In genomic region chr1:47990286-47990685, GRCh38 we compare ENCODE assay signal across 38 cellular contexts. TPM values are rescaled to one million over a fixed set of nuclear protein-coding genes. Genes with fewer than 3 reads are reported as not detected.
"Had no signal": no experiment of that assay in that cellular context is flagged by ENCODE, and none has a peak within 500 bp of the region (broad histone marks: within the 10 kb centered on the region; RNA-seq: fewer than 3 reads in every experiment).

No MANE protein-coding gene starts in this region.

- H3K36me3 Mint-ChIP-seq: activated naive CD4-positive, alpha-beta T cell treated with anti-CD3 and anti-CD28 coated beads, Interleukin-2, amount 10 ng/mL, durations not matched to agents 7 days and 5 days; activated naive CD4-positive, alpha-beta T cell treated with anti-CD3 and anti-CD28 coated beads, Interleukin-2, amount 50 U/mL, for 24 hours; activated naive CD4-positive, alpha-beta T cell treated with anti-CD3 and anti-CD28 coated beads, Interleukin-2, amount 50 U/mL, for 72 hours; activated naive CD8-positive, alpha-beta T cell; activated naive CD8-positive, alpha-beta T cell treated with anti-CD3 and anti-CD28 coated beads for 36 hours; activated naive CD8-positive, alpha-beta T cell treated with anti-CD3 and anti-CD28 coated beads, Interleukin-2, amount 10 ng/mL, durations not matched to agents 7 days and 5 days; brain had no signal

- H3K9me3 ChIP-seq: adrenal gland, ascending aorta, body of pancreas, breast epithelium had no signal

- H3K36me3 ChIP-seq: adrenal gland, ascending aorta, brain microvascular endothelial cell, breast epithelium, cardiac muscle cell had no signal

- H3K4me1 Mint-ChIP-seq: activated naive CD4-positive, alpha-beta T cell treated with anti-CD3 and anti-CD28 coated beads, Interleukin-2, amount 10 ng/mL, durations not matched to agents 7 days and 5 days; activated naive CD4-positive, alpha-beta T cell treated with anti-CD3 and anti-CD28 coated beads, Interleukin-2, amount 50 U/mL, for 24 hours; activated naive CD8-positive, alpha-beta T cell treated with anti-CD3 and anti-CD28 coated beads for 36 hours; activated naive CD8-positive, alpha-beta T cell treated with anti-CD3 and anti-CD28 coated beads, Interleukin-2, amount 10 ng/mL, durations not matched to agents 7 days and 5 days; activated naive CD8-positive, alpha-beta T cell treated with anti-CD3 and anti-CD28 coated beads, Interleukin-2, amount 50 U/mL, for 24 hours; activated T-helper 17 cell treated with anti-CD3 and anti-CD28 coated beads, Interleukin-2, amount 50 U/mL, for 72 hours; central memory CD8-positive, alpha-beta T cell had no signal

- H3K9me3 Mint-ChIP-seq: activated naive CD4-positive, alpha-beta T cell treated with anti-CD3 and anti-CD28 coated beads for 36 hours; activated naive CD4-positive, alpha-beta T cell treated with anti-CD3 and anti-CD28 coated beads, Interleukin-2, amount 10 ng/mL, durations not matched to agents 7 days and 5 days; activated naive CD4-positive, alpha-beta T cell treated with anti-CD3 and anti-CD28 coated beads, Interleukin-2, amount 50 U/mL, for 24 hours; activated naive CD4-positive, alpha-beta T cell treated with anti-CD3 and anti-CD28 coated beads, Interleukin-2, amount 50 U/mL, for 72 hours; activated naive CD8-positive, alpha-beta T cell treated with anti-CD3 and anti-CD28 coated beads for 36 hours; activated naive CD8-positive, alpha-beta T cell treated with anti-CD3 and anti-CD28 coated beads, Interleukin-2, amount 10 ng/mL, durations not matched to agents 7 days and 5 days; activated naive CD8-positive, alpha-beta T cell treated with anti-CD3 and anti-CD28 coated beads, Interleukin-2, amount 50 U/mL, for 24 hours; activated T-cell treated with anti-CD3 and anti-CD28 coated beads, Interleukin-2, amount 50 U/mL, for 24 hours; activated T-cell treated with anti-CD3 and anti-CD28 coated beads, Interleukin-2, amount 50 U/mL, for 4 hours; activated T-cell treated with anti-CD3 and anti-CD28 coated beads, Interleukin-2, amount 50 U/mL, for 72 hours; activated T-helper 1 cell treated with anti-CD3 and anti-CD28 coated beads, Interleukin-12 subunit alpha, Interleukin-12 subunit beta, Interleukin-2, Interleukin-4 antibody, amounts not matched to agents 30 ng/mL and 10 ng/mL and 1 ng/mL, durations not matched to agents 14 hours and 24 hours and 36 hours; activated T-helper 17 cell treated with anti-CD3 and anti-CD28 coated beads, Interleukin-2, amount 50 U/mL, for 72 hours; activated T-helper 2 cell treated with anti-CD3 and anti-CD28 coated beads, Interferon-gamma antibody, Interleukin-2, Interleukin-4, amounts not matched to agents 10 μg/mL and 5 μg/mL and 100 μg/mL, durations not matched to agents 14 hours and 24 hours and 36 hours; brain; central memory CD8-positive, alpha-beta T cell had no signal

- H3K27me3 ChIP-seq: adrenal gland, ascending aorta, body of pancreas, breast epithelium had no signal

- H3K27ac ChIP-seq: adrenal gland, ascending aorta, body of pancreas, brain microvascular endothelial cell, breast epithelium, cardiac muscle cell had no signal

- H3K4me1 ChIP-seq: adrenal gland, breast epithelium had no signal

- H3K27ac Mint-ChIP-seq: activated naive CD4-positive, alpha-beta T cell treated with anti-CD3 and anti-CD28 coated beads for 36 hours; activated naive CD4-positive, alpha-beta T cell treated with anti-CD3 and anti-CD28 coated beads, Interleukin-2, amount 10 ng/mL, durations not matched to agents 7 days and 5 days; activated naive CD4-positive, alpha-beta T cell treated with anti-CD3 and anti-CD28 coated beads, Interleukin-2, amount 50 U/mL, for 24 hours; activated naive CD4-positive, alpha-beta T cell treated with anti-CD3 and anti-CD28 coated beads, Interleukin-2, amount 50 U/mL, for 72 hours; activated naive CD8-positive, alpha-beta T cell; activated naive CD8-positive, alpha-beta T cell treated with anti-CD3 and anti-CD28 coated beads for 36 hours; activated naive CD8-positive, alpha-beta T cell treated with anti-CD3 and anti-CD28 coated beads, Interleukin-2, amount 10 ng/mL, durations not matched to agents 7 days and 5 days; activated naive CD8-positive, alpha-beta T cell treated with anti-CD3 and anti-CD28 coated beads, Interleukin-2, amount 50 U/mL, for 24 hours; activated T-cell treated with anti-CD3 and anti-CD28 coated beads, Interleukin-2, amount 50 U/mL, for 24 hours; activated T-cell treated with anti-CD3 and anti-CD28 coated beads, Interleukin-2, amount 50 U/mL, for 72 hours; activated T-helper 1 cell treated with anti-CD3 and anti-CD28 coated beads, Interleukin-12 subunit alpha, Interleukin-12 subunit beta, Interleukin-2, Interleukin-4 antibody, amounts not matched to agents 30 ng/mL and 10 ng/mL and 1 ng/mL, durations not matched to agents 14 hours and 24 hours and 36 hours; activated T-helper 17 cell treated with anti-CD3 and anti-CD28 coated beads, Interleukin-2, amount 50 U/mL, for 72 hours; activated T-helper 2 cell treated with anti-CD3 and anti-CD28 coated beads, Interferon-gamma antibody, Interleukin-2, Interleukin-4, amounts not matched to agents 10 μg/mL and 5 μg/mL and 100 μg/mL, durations not matched to agents 14 hours and 24 hours and 36 hours had no signal

- DNase-seq: activated effector memory CD4-positive, alpha-beta T cell treated with anti-CD3 and anti-CD28 coated beads, Interleukin-2, amount 50 U/mL, for 16 hours; activated effector memory CD4-positive, alpha-beta T cell treated with Interleukin-2 at 50 U/mL for 16 hours; activated gamma-delta T cell; activated gamma-delta T cell treated with Interleukin-2 at 50 U/mL for 16 hours; activated naive CD4-positive, alpha-beta T cell; activated naive CD4-positive, alpha-beta T cell treated with anti-CD3 and anti-CD28 coated beads for 36 hours; activated naive CD4-positive, alpha-beta T cell treated with anti-CD3 and anti-CD28 coated beads, Interleukin-2, amount 10 ng/mL, durations not matched to agents 7 days and 5 days; activated naive CD4-positive, alpha-beta T cell treated with anti-CD3 and anti-CD28 coated beads, Interleukin-2, amount 50 U/mL, for 16 hours; activated naive CD4-positive, alpha-beta T cell treated with Interleukin-2 at 50 U/mL for 16 hours; activated naive CD8-positive, alpha-beta T cell treated with anti-CD3 and anti-CD28 coated beads for 36 hours; activated naive CD8-positive, alpha-beta T cell treated with anti-CD3 and anti-CD28 coated beads, Interleukin-2, amount 10 ng/mL, durations not matched to agents 7 days and 5 days; activated naive CD8-positive, alpha-beta T cell treated with anti-CD3 and anti-CD28 coated beads, Interleukin-2, amount 50 U/mL, for 24 hours; activated T-cell treated with anti-CD3 and anti-CD28 coated beads, Interleukin-2, amount 50 U/mL, for 1 hour; activated T-cell treated with anti-CD3 and anti-CD28 coated beads, Interleukin-2, amount 50 U/mL, for 24 hours; activated T-cell treated with anti-CD3 and anti-CD28 coated beads, Interleukin-2, amount 50 U/mL, for 4 hours; activated T-cell treated with anti-CD3 and anti-CD28 coated beads, Interleukin-2, amount 50 U/mL, for 48 hours; activated T-cell treated with anti-CD3 and anti-CD28 coated beads, Interleukin-2, amount 50 U/mL, for 72 hours; amniotic stem cell; amygdala; anterior cingulate cortex; aorta; body of pancreas; brain microvascular endothelial cell; caudate nucleus; central memory CD4-positive, alpha-beta T cell; cerebellar nuclear complex had no signal

- ATAC-seq: activated naive CD4-positive, alpha-beta T cell treated with anti-CD3 and anti-CD28 coated beads, Interleukin-2, amount 50 U/mL, for 72 hours; activated naive CD8-positive, alpha-beta T cell treated with anti-CD3 and anti-CD28 coated beads, Interleukin-2, amount 50 U/mL, for 24 hours; activated T-cell treated with anti-CD3 and anti-CD28 coated beads, Interleukin-2, amount 50 U/mL, for 4 hours; activated T-cell treated with anti-CD3 and anti-CD28 coated beads, Interleukin-2, amount 50 U/mL, for 72 hours; activated T-helper 17 cell treated with anti-CD3 and anti-CD28 coated beads, Interleukin-2, amount 50 U/mL, for 72 hours; body of pancreas had no signal

- H3K4me3 ChIP-seq: adrenal gland, ascending aorta, body of pancreas, breast epithelium, cardiac muscle cell had no signal

- H3K4me3 Mint-ChIP-seq: activated naive CD4-positive, alpha-beta T cell treated with anti-CD3 and anti-CD28 coated beads for 36 hours; activated naive CD4-positive, alpha-beta T cell treated with anti-CD3 and anti-CD28 coated beads, Interleukin-2, amount 10 ng/mL, durations not matched to agents 7 days and 5 days; activated naive CD4-positive, alpha-beta T cell treated with anti-CD3 and anti-CD28 coated beads, Interleukin-2, amount 50 U/mL, for 24 hours; activated naive CD8-positive, alpha-beta T cell; activated naive CD8-positive, alpha-beta T cell treated with anti-CD3 and anti-CD28 coated beads for 36 hours; activated naive CD8-positive, alpha-beta T cell treated with anti-CD3 and anti-CD28 coated beads, Interleukin-2, amount 10 ng/mL, durations not matched to agents 7 days and 5 days; activated naive CD8-positive, alpha-beta T cell treated with anti-CD3 and anti-CD28 coated beads, Interleukin-2, amount 50 U/mL, for 24 hours; activated T-cell treated with anti-CD3 and anti-CD28 coated beads, Interleukin-2, amount 50 U/mL, for 24 hours; activated T-cell treated with anti-CD3 and anti-CD28 coated beads, Interleukin-2, amount 50 U/mL, for 4 hours; activated T-cell treated with anti-CD3 and anti-CD28 coated beads, Interleukin-2, amount 50 U/mL, for 72 hours; activated T-helper 1 cell treated with anti-CD3 and anti-CD28 coated beads, Interleukin-12 subunit alpha, Interleukin-12 subunit beta, Interleukin-2, Interleukin-4 antibody, amounts not matched to agents 30 ng/mL and 10 ng/mL and 1 ng/mL, durations not matched to agents 14 hours and 24 hours and 36 hours; activated T-helper 17 cell treated with anti-CD3 and anti-CD28 coated beads, Interleukin-2, amount 50 U/mL, for 72 hours; central memory CD8-positive, alpha-beta T cell had no signal

RNA-seq across cellular contexts. Expression of gene TRABD2B, which starts 6.9 kb away (rescaled TPM):
- total RNA-seq: activated naive CD4-positive, alpha-beta T cell treated with anti-CD3 and anti-CD28 coated beads for 36 hours; activated naive CD4-positive, alpha-beta T cell treated with anti-CD3 and anti-CD28 coated beads, Interleukin-2, amount 50 U/mL, for 72 hours; activated naive CD8-positive, alpha-beta T cell treated with anti-CD3 and anti-CD28 coated beads for 36 hours; activated naive CD8-positive, alpha-beta T cell treated with anti-CD3 and anti-CD28 coated beads, Interleukin-2, amount 10 ng/mL, durations not matched to agents 7 days and 5 days; activated T-cell treated with anti-CD3 and anti-CD28 coated beads, Interleukin-2, amount 50 U/mL, for 4 hours; activated T-cell treated with anti-CD3 and anti-CD28 coated beads, Interleukin-2, amount 50 U/mL, for 72 hours; activated T-helper 1 cell treated with anti-CD3 and anti-CD28 coated beads, Interleukin-12 subunit alpha, Interleukin-12 subunit beta, Interleukin-2, Interleukin-4 antibody, amounts not matched to agents 30 ng/mL and 10 ng/mL and 1 ng/mL, durations not matched to agents 14 hours and 24 hours and 36 hours; activated T-helper 17 cell treated with anti-CD3 and anti-CD28 coated beads, Interleukin-2, amount 50 U/mL, for 72 hours; activated T-helper 2 cell treated with anti-CD3 and anti-CD28 coated beads, Interferon-gamma antibody, Interleukin-2, Interleukin-4, amounts not matched to agents 10 μg/mL and 5 μg/mL and 100 μg/mL, durations not matched to agents 14 hours and 24 hours and 36 hours had no signal
